ENCODE assay signal across 1 cellular context in genomic region chr7:38142736-38143135, GRCh38.
TF ChIP-seq lines count a peak whose summit lies in the region.

No MANE protein-coding gene starts in this region.

TF ChIP-seq in K562, 482 proteins besides CTCF, POLR2A, EP300 and RAD21 (continued from another document):
- TF ChIP-seq MGA (IDR thresholded peaks at IDR 0.05) (no peak), EZH2 (IDR thresholded peaks at IDR 0.05; ENCODE audit: borderline replicate concordance, low read depth, low read length) (no peak), ZNF75A (CRISPR knock-in tag; IDR thresholded peaks at IDR 0.05) (no peak), ZNF589 (CRISPR knock-in tag; IDR thresholded peaks at IDR 0.05; ENCODE audit: low read depth) (no peak), SRSF3 (IDR thresholded peaks at IDR 0.05; ENCODE audit: insufficient read depth, low read length) (no peak), HMBOX1 (IDR thresholded peaks at IDR 0.05) (no peak), CBX8 (IDR thresholded peaks at IDR 0.05; ENCODE audit: borderline replicate concordance, extremely low read depth, low read depth, low read length, poor library complexity, severe bottlenecking) (no peak), BCLAF1 (IDR thresholded peaks at IDR 0.05; ENCODE audit: borderline replicate concordance in 1 of 2, control insufficient read depth in 1 of 2, low read depth in 2 of 2, low read length in 1 of 2) (no peak)
